Comparison of ENCODE assay signal across 21 cellular contexts in genomic region chr3:10531031-10531430, GRCh38. TPM values are rescaled to one million over a fixed set of nuclear protein-coding genes. Genes with fewer than 3 reads are reported as not detected.
DNase-seq lines count a peak whose midpoint lies in the region; ATAC-seq and TF ChIP-seq lines count a peak whose summit lies in the region.
"Had no signal": no experiment of that assay in that cellular context is flagged by ENCODE, and none has a peak within 500 bp of the region (broad histone marks: within the 10 kb centered on the region; RNA-seq: fewer than 3 reads in every experiment).

No MANE protein-coding gene starts in this region.

- ATAC-seq in HG02571 (IDR thresholded peaks at IDR 0.05; ENCODE audit: unreplicated experiment): no peak

- H3K9me3 ChIP-seq in endodermal cell (ENCODE audit: control insufficient read depth, low read length): no peaks in the 10 kb centered on the region
- H3K9me3 ChIP-seq: HAP-1 had no signal

- peak; percentile 11 for DNase-seq in activated CD8-positive, alpha-beta memory T cell treated with anti-CD3 and anti-CD28 coated beads for 24 hours
- DNase-seq in activated CD8-positive, alpha-beta memory T cell treated with anti-CD3 and anti-CD28 coated beads, Interleukin-2, amount 50 U/mL, for 48 hours: no peak
- DNase-seq in endodermal cell: peak; percentile 36
- peak; percentile 76 for DNase-seq in osteocyte (ENCODE audit: extremely low spot score, unreplicated experiment)
- DNase-seq in ureter (ENCODE audit: low spot score): peak; percentile 18
- DNase-seq in hepatic stellate cell (ENCODE audit: low spot score): no peak
- no peak for DNase-seq in kidney glomerular epithelial cell (lab: John Stamatoyannopoulos, UW)
- DNase-seq: 8988T, COR-L47, DMS 273 treated with DMSO at 0.1 percent for 48 hours, IMR-90, NCI-H1417 treated with DMSO at 0.1 percent for 48 hours, NCI-H187 treated with DMSO at 0.1 percent for 48 hours, NCI-H226, NCI-H524, NCI-H82, OCI-M1 had no signal

- no peak for TF ChIP-seq CTCF in endodermal cell (conservative IDR thresholded peaks at IDR 0.05)
- TF ChIP-seq CTCF in osteocyte (IDR thresholded peaks at IDR 0.05): no peak

- no peaks in the 10 kb centered on the region for H3K36me3 ChIP-seq in endodermal cell (ENCODE audit: control insufficient read depth, insufficient read depth, low read length)
- H3K36me3 ChIP-seq: HAP-1 had no signal

- WGBS in endodermal cell (ENCODE audit: insufficient coverage in 1 of 2, insufficient read length in 1 of 2), 2 experiments: 84 to 91% methylated on average over 1 to 6 of the region's 6 CpGs

- peaks cover 4% of the 10 kb centered on the region for H3K27me3 Mint-ChIP-seq in endodermal cell (ENCODE audit: insufficient read depth)
- peaks cover 45% of the 10 kb centered on the region for H3K27me3 Mint-ChIP-seq in osteocyte (ENCODE audit: unreplicated experiment)

- no peak overlapping the region for H3K4me3 ChIP-seq in endodermal cell (ENCODE audit: low read length)
- H3K4me3 ChIP-seq: HAP-1 had no signal

- no peak overlapping the region for H3K4me3 Mint-ChIP-seq in endodermal cell
- H3K4me3 Mint-ChIP-seq in osteocyte (ENCODE audit: unreplicated experiment): no peak overlapping the region

- H3K4me1 Mint-ChIP-seq in endodermal cell (no peaks in the 10 kb centered on the region), osteocyte (ENCODE audit: unreplicated experiment) (no peaks in the 10 kb centered on the region)

- H3K36me3 Mint-ChIP-seq in endodermal cell (ENCODE audit: low read depth) (no peaks in the 10 kb centered on the region), osteocyte (ENCODE audit: unreplicated experiment) (no peaks in the 10 kb centered on the region)

- no peak overlapping the region for H3K27ac ChIP-seq in endodermal cell (ENCODE audit: low read depth, low read length)
- H3K27ac ChIP-seq: HL-60 had no signal

- H3K27ac Mint-ChIP-seq in endodermal cell: no peak overlapping the region
- H3K27ac Mint-ChIP-seq in osteocyte (ENCODE audit: unreplicated experiment): no peak overlapping the region

- no peaks in the 10 kb centered on the region for H3K4me1 ChIP-seq in endodermal cell (ENCODE audit: control insufficient read depth, insufficient read depth, low read length)
- H3K4me1 ChIP-seq: HAP-1 had no signal

- H3K9me3 Mint-ChIP-seq in endodermal cell (no peaks in the 10 kb centered on the region), osteocyte (ENCODE audit: unreplicated experiment) (no peaks in the 10 kb centered on the region)

- H3K27me3 ChIP-seq in endodermal cell (ENCODE audit: control insufficient read depth, insufficient read depth, low read length, poor library complexity, severe bottlenecking): no peaks in the 10 kb centered on the region

- no peak overlapping the region for H3K9ac ChIP-seq in endodermal cell (ENCODE audit: extremely low read depth, low read length, poor library complexity, severe bottlenecking)

RNA-seq across cellular contexts. Expression of gene ATP2B2, which starts 25.6 kb away (rescaled TPM):
- total RNA-seq in endodermal cell: under 1 TPM in 1 of 2 donors, not detected in 1; 0.09 TPM
- 0.64 TPM for polyA plus RNA-seq in endodermal cell (2013, experiment 1 of 2)
- polyA plus RNA-seq in endodermal cell (2013, experiment 2 of 2): 0.54 TPM
- total RNA-seq in osteocyte: 0.13 TPM in 1 of 2 replicates, not detected in the other
- total RNA-seq in ureter: not detected
- total RNA-seq: M059J had no signal

Comparison
In these comparisons a context has a peak if more than half of its experiments do, and no peak if none do; other contexts are left out.
1. DNase-seq: peak in activated CD8-positive, alpha-beta memory T cell treated with anti-CD3 and anti-CD28 coated beads for 24 hours (single experiment), endodermal cell (single experiment), osteocyte (single experiment) and ureter (single experiment); none in activated CD8-positive, alpha-beta memory T cell treated with anti-CD3 and anti-CD28 coated beads, Interleukin-2, amount 50 U/mL, for 48 hours (single experiment), hepatic stellate cell (single experiment) and kidney glomerular epithelial cell (single experiment).